Comparison of ENCODE assay signal across 1 cellular context in the genomic region with DNA sequence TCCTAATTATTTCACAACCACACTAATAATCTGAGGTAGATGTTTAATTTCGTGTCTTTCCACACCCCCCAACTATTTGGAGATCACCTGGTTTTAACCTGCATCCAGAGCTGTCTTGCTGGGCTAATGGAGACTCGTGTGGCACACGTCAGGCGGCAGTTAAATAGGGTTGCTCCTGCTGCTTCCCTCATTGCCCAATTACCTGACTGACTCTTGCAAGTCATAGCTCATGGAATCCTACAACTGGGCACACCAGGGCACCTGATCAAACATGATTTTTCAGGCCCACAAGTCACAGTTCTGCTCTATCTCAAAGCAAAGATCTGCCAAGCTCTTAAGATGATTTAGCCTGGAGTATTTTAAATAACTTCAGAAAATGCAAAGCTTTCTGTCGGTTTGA.
TF ChIP-seq lines count a peak whose summit lies in the region.

No MANE protein-coding gene starts in this region.

TF ChIP-seq in GM23338, 12 proteins besides CTCF, POLR2A, EP300 and RAD21 (continued from another document):
- TF ChIP-seq, protein P1, sequence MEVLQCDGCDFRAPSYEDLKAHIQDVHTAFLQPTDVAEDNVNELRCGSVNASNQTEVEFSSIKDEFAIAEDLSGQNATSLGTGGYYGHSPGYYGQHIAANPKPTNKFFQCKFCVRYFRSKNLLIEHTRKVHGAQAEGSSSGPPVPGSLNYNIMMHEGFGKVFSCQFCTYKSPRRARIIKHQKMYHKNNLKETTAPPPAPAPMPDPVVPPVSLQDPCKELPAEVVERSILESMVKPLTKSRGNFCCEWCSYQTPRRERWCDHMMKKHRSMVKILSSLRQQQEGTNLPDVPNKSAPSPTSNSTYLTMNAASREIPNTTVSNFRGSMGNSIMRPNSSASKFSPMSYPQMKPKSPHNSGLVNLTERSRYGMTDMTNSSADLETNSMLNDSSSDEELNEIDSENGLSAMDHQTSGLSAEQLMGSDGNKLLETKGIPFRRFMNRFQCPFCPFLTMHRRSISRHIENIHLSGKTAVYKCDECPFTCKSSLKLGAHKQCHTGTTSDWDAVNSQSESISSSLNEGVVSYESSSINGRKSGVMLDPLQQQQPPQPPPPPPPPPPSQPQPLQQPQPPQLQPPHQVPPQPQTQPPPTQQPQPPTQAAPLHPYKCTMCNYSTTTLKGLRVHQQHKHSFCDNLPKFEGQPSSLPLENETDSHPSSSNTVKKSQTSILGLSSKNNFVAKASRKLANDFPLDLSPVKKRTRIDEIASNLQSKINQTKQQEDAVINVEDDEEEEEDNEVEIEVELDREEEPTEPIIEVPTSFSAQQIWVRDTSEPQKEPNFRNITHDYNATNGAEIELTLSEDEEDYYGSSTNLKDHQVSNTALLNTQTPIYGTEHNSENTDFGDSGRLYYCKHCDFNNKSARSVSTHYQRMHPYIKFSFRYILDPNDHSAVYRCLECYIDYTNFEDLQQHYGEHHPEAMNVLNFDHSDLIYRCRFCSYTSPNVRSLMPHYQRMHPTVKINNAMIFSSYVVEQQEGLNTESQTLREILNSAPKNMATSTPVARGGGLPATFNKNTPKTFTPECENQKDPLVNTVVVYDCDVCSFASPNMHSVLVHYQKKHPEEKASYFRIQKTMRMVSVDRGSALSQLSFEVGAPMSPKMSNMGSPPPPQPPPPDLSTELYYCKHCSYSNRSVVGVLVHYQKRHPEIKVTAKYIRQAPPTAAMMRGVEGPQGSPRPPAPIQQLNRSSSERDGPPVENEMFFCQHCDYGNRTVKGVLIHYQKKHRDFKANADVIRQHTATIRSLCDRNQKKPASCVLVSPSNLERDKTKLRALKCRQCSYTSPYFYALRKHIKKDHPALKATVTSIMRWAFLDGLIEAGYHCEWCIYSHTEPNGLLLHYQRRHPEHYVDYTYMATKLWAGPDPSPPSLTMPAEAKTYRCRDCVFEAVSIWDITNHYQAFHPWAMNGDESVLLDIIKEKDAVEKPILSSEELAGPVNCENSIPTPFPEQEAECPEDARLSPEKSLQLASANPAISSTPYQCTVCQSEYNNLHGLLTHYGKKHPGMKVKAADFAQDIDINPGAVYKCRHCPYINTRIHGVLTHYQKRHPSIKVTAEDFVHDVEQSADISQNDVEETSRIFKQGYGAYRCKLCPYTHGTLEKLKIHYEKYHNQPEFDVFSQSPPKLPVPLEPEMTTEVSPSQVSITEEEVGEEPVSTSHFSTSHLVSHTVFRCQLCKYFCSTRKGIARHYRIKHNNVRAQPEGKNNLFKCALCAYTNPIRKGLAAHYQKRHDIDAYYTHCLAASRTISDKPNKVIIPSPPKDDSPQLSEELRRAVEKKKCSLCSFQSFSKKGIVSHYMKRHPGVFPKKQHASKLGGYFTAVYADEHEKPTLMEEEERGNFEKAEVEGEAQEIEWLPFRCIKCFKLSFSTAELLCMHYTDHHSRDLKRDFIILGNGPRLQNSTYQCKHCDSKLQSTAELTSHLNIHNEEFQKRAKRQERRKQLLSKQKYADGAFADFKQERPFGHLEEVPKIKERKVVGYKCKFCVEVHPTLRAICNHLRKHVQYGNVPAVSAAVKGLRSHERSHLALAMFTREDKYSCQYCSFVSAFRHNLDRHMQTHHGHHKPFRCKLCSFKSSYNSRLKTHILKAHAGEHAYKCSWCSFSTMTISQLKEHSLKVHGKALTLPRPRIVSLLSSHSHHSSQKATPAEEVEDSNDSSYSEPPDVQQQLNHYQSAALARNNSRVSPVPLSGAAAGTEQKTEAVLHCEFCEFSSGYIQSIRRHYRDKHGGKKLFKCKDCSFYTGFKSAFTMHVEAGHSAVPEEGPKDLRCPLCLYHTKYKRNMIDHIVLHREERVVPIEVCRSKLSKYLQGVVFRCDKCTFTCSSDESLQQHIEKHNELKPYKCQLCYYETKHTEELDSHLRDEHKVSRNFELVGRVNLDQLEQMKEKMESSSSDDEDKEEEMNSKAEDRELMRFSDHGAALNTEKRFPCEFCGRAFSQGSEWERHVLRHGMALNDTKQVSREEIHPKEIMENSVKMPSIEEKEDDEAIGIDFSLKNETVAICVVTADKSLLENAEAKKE (CRISPR knock-in tag; IDR thresholded peaks at IDR 0.05): no peak
- TF ChIP-seq CREB1 (CRISPR knock-in tag; IDR thresholded peaks at IDR 0.05; ENCODE audit: low read depth) (no peak), ZNF331 (CRISPR knock-in tag; IDR thresholded peaks at IDR 0.05; ENCODE audit: low read depth) (no peak), NANOG (IDR thresholded peaks at IDR 0.05; ENCODE audit: borderline replicate concordance) (no peak)
- TF ChIP-seq, protein P2, sequence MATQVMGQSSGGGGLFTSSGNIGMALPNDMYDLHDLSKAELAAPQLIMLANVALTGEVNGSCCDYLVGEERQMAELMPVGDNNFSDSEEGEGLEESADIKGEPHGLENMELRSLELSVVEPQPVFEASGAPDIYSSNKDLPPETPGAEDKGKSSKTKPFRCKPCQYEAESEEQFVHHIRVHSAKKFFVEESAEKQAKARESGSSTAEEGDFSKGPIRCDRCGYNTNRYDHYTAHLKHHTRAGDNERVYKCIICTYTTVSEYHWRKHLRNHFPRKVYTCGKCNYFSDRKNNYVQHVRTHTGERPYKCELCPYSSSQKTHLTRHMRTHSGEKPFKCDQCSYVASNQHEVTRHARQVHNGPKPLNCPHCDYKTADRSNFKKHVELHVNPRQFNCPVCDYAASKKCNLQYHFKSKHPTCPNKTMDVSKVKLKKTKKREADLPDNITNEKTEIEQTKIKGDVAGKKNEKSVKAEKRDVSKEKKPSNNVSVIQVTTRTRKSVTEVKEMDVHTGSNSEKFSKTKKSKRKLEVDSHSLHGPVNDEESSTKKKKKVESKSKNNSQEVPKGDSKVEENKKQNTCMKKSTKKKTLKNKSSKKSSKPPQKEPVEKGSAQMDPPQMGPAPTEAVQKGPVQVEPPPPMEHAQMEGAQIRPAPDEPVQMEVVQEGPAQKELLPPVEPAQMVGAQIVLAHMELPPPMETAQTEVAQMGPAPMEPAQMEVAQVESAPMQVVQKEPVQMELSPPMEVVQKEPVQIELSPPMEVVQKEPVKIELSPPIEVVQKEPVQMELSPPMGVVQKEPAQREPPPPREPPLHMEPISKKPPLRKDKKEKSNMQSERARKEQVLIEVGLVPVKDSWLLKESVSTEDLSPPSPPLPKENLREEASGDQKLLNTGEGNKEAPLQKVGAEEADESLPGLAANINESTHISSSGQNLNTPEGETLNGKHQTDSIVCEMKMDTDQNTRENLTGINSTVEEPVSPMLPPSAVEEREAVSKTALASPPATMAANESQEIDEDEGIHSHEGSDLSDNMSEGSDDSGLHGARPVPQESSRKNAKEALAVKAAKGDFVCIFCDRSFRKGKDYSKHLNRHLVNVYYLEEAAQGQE (IDR thresholded peaks at IDR 0.05; ENCODE audit: unreplicated experiment): no peak
- TF ChIP-seq, protein P3, sequence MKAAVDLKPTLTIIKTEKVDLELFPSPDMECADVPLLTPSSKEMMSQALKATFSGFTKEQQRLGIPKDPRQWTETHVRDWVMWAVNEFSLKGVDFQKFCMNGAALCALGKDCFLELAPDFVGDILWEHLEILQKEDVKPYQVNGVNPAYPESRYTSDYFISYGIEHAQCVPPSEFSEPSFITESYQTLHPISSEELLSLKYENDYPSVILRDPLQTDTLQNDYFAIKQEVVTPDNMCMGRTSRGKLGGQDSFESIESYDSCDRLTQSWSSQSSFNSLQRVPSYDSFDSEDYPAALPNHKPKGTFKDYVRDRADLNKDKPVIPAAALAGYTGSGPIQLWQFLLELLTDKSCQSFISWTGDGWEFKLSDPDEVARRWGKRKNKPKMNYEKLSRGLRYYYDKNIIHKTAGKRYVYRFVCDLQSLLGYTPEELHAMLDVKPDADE (IDR thresholded peaks at IDR 0.05): no peak
